ENCODE assay signal across 11 cellular contexts in genomic region chr14:76782885-76783566, GRCh38. TPM values are rescaled to one million over a fixed set of nuclear protein-coding genes. Genes with fewer than 3 reads are reported as not detected.
A peak's percentile ranks its signal among the peaks of the same experiment; 100 is the strongest.
DNase-seq lines count a peak whose midpoint lies in the region; ATAC-seq and TF ChIP-seq lines count a peak whose summit lies in the region.
"Had no signal": no experiment of that assay in that cellular context is flagged by ENCODE, and none has a peak within 500 bp of the region (broad histone marks: within the 10 kb centered on the region; RNA-seq: fewer than 3 reads in every experiment).

No MANE protein-coding gene starts in this region.

- intact Hi-C loops in sciatic nerve (cut with DNase I) = loop anchor here (10.0 kb wide), 1 partner anchor 68 kb away; no protein-coding TSS in a partner anchor

- H3K36me3 Mint-ChIP-seq in endothelial cell (ENCODE audit: low read depth, unreplicated experiment) (peaks cover 32% of the 10 kb centered on the region), progenitor cell of endocrine pancreas (ENCODE audit: insufficient read depth) (peaks cover 39% of the 10 kb centered on the region)

- peaks cover 33% of the 10 kb centered on the region for H3K4me1 Mint-ChIP-seq in endothelial cell (ENCODE audit: unreplicated experiment)
- no peaks in the 10 kb centered on the region for H3K4me1 Mint-ChIP-seq in progenitor cell of endocrine pancreas (ENCODE audit: low read depth)

- H3K27me3 Mint-ChIP-seq in endothelial cell (ENCODE audit: unreplicated experiment) (peaks cover 15% of the 10 kb centered on the region), progenitor cell of endocrine pancreas (no peaks in the 10 kb centered on the region)

- H3K9me3 Mint-ChIP-seq in endothelial cell (ENCODE audit: unreplicated experiment) (no peaks in the 10 kb centered on the region), progenitor cell of endocrine pancreas (ENCODE audit: low read depth) (no peaks in the 10 kb centered on the region)

- POLR2A ChIA-PET in RWPE1 (lab: Yijun Ruan, JAX; ENCODE audit: low non-redundant PET) = no interaction called here

- peak overlapping the region; percentile 59 for H3K4me3 Mint-ChIP-seq in endothelial cell (ENCODE audit: unreplicated experiment)
- H3K4me3 Mint-ChIP-seq in progenitor cell of endocrine pancreas (ENCODE audit: low read depth) = no peak overlapping the region

- TF ChIP-seq CTCF in GM13976 (IDR thresholded peaks at IDR 0.05; ENCODE audit: borderline replicate concordance, control extremely low read depth, extremely low read depth, insufficient read depth, missing control alignments) (no peak), RWPE1 (conservative IDR thresholded peaks at IDR 0.05; ENCODE audit: low read depth) (no peak), endothelial cell (IDR thresholded peaks at IDR 0.05; ENCODE audit: unreplicated experiment) (no peak), progenitor cell of endocrine pancreas (IDR thresholded peaks at IDR 0.05; ENCODE audit: unreplicated experiment) (no peak)

- in situ Hi-C loops in GM13976 (cut with MboI; ENCODE audit: low sequenced_read_pairs, unreplicated experiment) = no loop called here

- CTCF ChIA-PET in RWPE1 (lab: Yijun Ruan, JAX) = interaction anchor here (0.6 to 0.8 kb wide), 2 partner anchors 73 to 286 kb away, joined by 4 read pairs; no protein-coding TSS in a partner anchor

- H3K27ac ChIP-seq in RWPE1 = peak overlapping the region; percentile 34; the same call in 1 of the 2 replicates

- peak; percentile 37 for ATAC-seq in sciatic nerve
- ATAC-seq: left lobe of liver, Panc1 had no signal

- DNase-seq in GM13976 (ENCODE audit: low spot score) (peak; percentile 66), RWPE1 (ENCODE audit: low spot score) (no peak), endothelial cell (ENCODE audit: low spot score) (no peak), sciatic nerve (ENCODE audit: low spot score) (peak; percentile 59), NCI-H187 (lab: John Stamatoyannopoulos, UW) (no peak), progenitor cell of endocrine pancreas (ENCODE audit: low spot score, unreplicated experiment) (no peak), AML-193 (lab: John Stamatoyannopoulos, UW) (no peak), hypothalamus (lab: John Stamatoyannopoulos, UW) (no peak)
- DNase-seq: NCI-H1092 had no signal

- H3K27ac Mint-ChIP-seq in endothelial cell (ENCODE audit: unreplicated experiment) (peak overlapping the region; percentile 84), progenitor cell of endocrine pancreas (no peak overlapping the region)

RNA-seq across cellular contexts. Expression of gene VASH1, which starts 21.8 kb away (rescaled TPM):
- 166 TPM for total RNA-seq in endothelial cell (ENCODE audit: unreplicated experiment)
- 19.3 TPM for total RNA-seq in sciatic nerve
- total RNA-seq in progenitor cell of endocrine pancreas = 37.1 and 43.2 TPM in 2 replicates

RNA-seq across cellular contexts. Expression of gene ANGEL1, which starts 29.7 kb away (rescaled TPM):
- total RNA-seq in endothelial cell (ENCODE audit: unreplicated experiment) = 22.6 TPM
- 35.7 TPM for total RNA-seq in sciatic nerve
- 121 and 129 TPM in 2 replicates for total RNA-seq in progenitor cell of endocrine pancreas

RNA-seq across cellular contexts. Expression of gene LRRC74A, which starts 43.2 kb away (rescaled TPM):
- not detected for total RNA-seq in endothelial cell (ENCODE audit: unreplicated experiment)
- not detected for total RNA-seq in sciatic nerve
- total RNA-seq in progenitor cell of endocrine pancreas = not detected in 2 replicates
- total RNA-seq: left lobe of liver had no signal

Comparison
In these comparisons a context has a peak if more than half of its experiments do, and no peak if none do; other contexts are left out.
1. DNase-seq: peak in GM13976 (single experiment) and sciatic nerve (single experiment); none in RWPE1 (single experiment), endothelial cell (single experiment), NCI-H187 (0 of 2), progenitor cell of endocrine pancreas (single experiment), AML-193 (0 of 2) and hypothalamus (0 of 51).